Comparison of ENCODE assay signal across 20 cellular contexts in genomic region chr4:14752341-14753046, GRCh38.
"Had no signal": no experiment of that assay in that cellular context is flagged by ENCODE, and none has a peak within 500 bp of the region (broad histone marks: within the 10 kb centered on the region; RNA-seq: fewer than 3 reads in every experiment).

No MANE protein-coding gene starts in this region.

- FAIRE-seq: RCC 7860 had no signal

- ATAC-seq: T-cell had no signal

- H3K4me2 ChIP-seq: SK-N-SH had no signal

- H3K27ac ChIP-seq: RWPE1 had no signal

- H3K9ac ChIP-seq: SK-N-SH had no signal

- DNase-seq: KBM-7, MM.1S, NCI-H1092 treated with DMSO at 0.1 percent for 48 hours, NCI-H1436, NCI-H187, NCI-H2029, NCI-H2081 treated with DMSO at 0.1 percent for 48 hours, NCI-H2171, NCI-H226, NCI-H446, NCI-H510A, NCI-H524 treated with DMSO at 0.1 percent for 48 hours, NCI-H69, NCI-H774, SHP77, SK-N-SH, SW 1271, T-cell had no signal

- H3K9me3 ChIP-seq: SK-N-SH had no signal
